Comparison of ENCODE assay signal across 24 cellular contexts in genomic region chr22:41664490-41664889, GRCh38. TPM values are rescaled to one million over a fixed set of nuclear protein-coding genes. Genes with fewer than 3 reads are reported as not detected.
DNase-seq lines count a peak whose midpoint lies in the region; ATAC-seq and TF ChIP-seq lines count a peak whose summit lies in the region.
"Had no signal": no experiment of that assay in that cellular context is flagged by ENCODE, and none has a peak within 500 bp of the region (broad histone marks: within the 10 kb centered on the region; RNA-seq: fewer than 3 reads in every experiment).

No MANE protein-coding gene starts in this region.

- no peaks in the 10 kb centered on the region for H4K20me1 ChIP-seq in H9 (ENCODE audit: control insufficient read depth, insufficient read depth, insufficient read length)

- no peak overlapping the region for H3K23ac ChIP-seq in H9 (ENCODE audit: insufficient read length, low read depth, low read length)

- no peaks in the 10 kb centered on the region for H3K23me2 ChIP-seq in H9 (ENCODE audit: insufficient read length, low read depth, low read length, poor library complexity, severe bottlenecking)

- no peak overlapping the region for H3K14ac ChIP-seq in H9 (ENCODE audit: insufficient read depth, low read length)

- H3K4me2 ChIP-seq in H9 (ENCODE audit: insufficient read depth, insufficient read length, low read length) = no peak overlapping the region
- H3K4me2 ChIP-seq: KMS-11 had no signal

- no peak overlapping the region for H3T11ph ChIP-seq in H9 (ENCODE audit: low read length)

- peak overlapping the region; percentile 31 to 86 for H3K27ac Mint-ChIP-seq in activated naive CD4-positive, alpha-beta T cell treated with anti-CD3 and anti-CD28 coated beads, Interleukin-2, amount 50 U/mL, for 72 hours
- H3K27ac Mint-ChIP-seq in T-helper 17 cell = peak overlapping the region; percentile 85
- peak overlapping the region; percentile 59 for H3K27ac Mint-ChIP-seq in stimulated activated naive B cell treated with anti-CD40 and anti-IgM and Interleukin-4, amounts not matched to agents 10 μg/mL and 1 μg/mL and 100 μg/mL, for 72 hours
- peak overlapping the region in 1 of 3 experiments; percentile 42; a peak in 2 of 7 replicates for H3K27ac Mint-ChIP-seq in H9
- H3K27ac Mint-ChIP-seq: CD8-positive, alpha-beta T cell had no signal

- no peak overlapping the region for H3K56ac ChIP-seq in H9 (ENCODE audit: insufficient read length, low read depth, low read length)

- H3K4me1 Mint-ChIP-seq in T-helper 17 cell = peaks cover 9% of the 10 kb centered on the region
- peaks cover 2 to 8% of the 10 kb centered on the region in 2 donors for H3K4me1 Mint-ChIP-seq in stimulated activated naive B cell treated with anti-CD40 and anti-IgM and Interleukin-4, amounts not matched to agents 10 μg/mL and 1 μg/mL and 100 μg/mL, for 72 hours
- H3K4me1 Mint-ChIP-seq in H9 = peaks cover 10 to 11% of the 10 kb centered on the region in 2 experiments

- H3K79me2 ChIP-seq in H9 (ENCODE audit: insufficient read depth, low read length) = no peaks in the 10 kb centered on the region

- H3K9me3 ChIP-seq in T-helper 17 cell (ENCODE audit: control insufficient read depth, low read length, poor library complexity, severe bottlenecking) (no peaks in the 10 kb centered on the region), H9 (ENCODE audit: control insufficient read depth, low read depth, low read length) (no peaks in the 10 kb centered on the region)
- H3K9me3 ChIP-seq: body of pancreas, gastroesophageal sphincter, right lobe of liver, SJSA1 had no signal

- no peak for DNase-seq in activated naive CD4-positive, alpha-beta T cell treated with anti-CD3 and anti-CD28 coated beads, Interleukin-2, amount 50 U/mL, for 72 hours (ENCODE audit: low spot score in 2 of 2)
- no peak for DNase-seq in activated naive CD4-positive, alpha-beta T cell (lab: John Stamatoyannopoulos, UW)
- no peak for DNase-seq in T-helper 17 cell
- no peak for DNase-seq in epithelial cell of prostate (ENCODE audit: low read depth, low spot score)
- no peak for DNase-seq in stimulated activated naive B cell treated with anti-CD40 and anti-IgM and Interleukin-4, amounts not matched to agents 10 μg/mL and 1 μg/mL and 100 μg/mL, for 72 hours
- DNase-seq in ureter (ENCODE audit: low spot score) = no peak
- no peak for DNase-seq in H9
- DNase-seq in NCI-H2196 (lab: John Stamatoyannopoulos, UW; ENCODE audit: unreplicated experiment) = no peak
- DNase-seq: activated naive CD4-positive, alpha-beta T cell treated with Interleukin-2 at 50 U/mL for 16 hours; body of pancreas; CD8-positive, alpha-beta T cell; dermis blood vessel endothelial cell; DMS79 treated with DMSO at 0.1 percent for 48 hours; erythroblast; left colon; NCI-H1092; NCI-H69; OCI-M1 had no signal

- no peak for ATAC-seq in activated naive CD4-positive, alpha-beta T cell treated with anti-CD3 and anti-CD28 coated beads, Interleukin-2, amount 50 U/mL, for 72 hours
- ATAC-seq in T-helper 17 cell = no peak
- no peak for ATAC-seq in stimulated activated naive B cell treated with anti-CD40 and anti-IgM and Interleukin-4, amounts not matched to agents 10 μg/mL and 1 μg/mL and 100 μg/mL, for 72 hours (replicated peaks)
- ATAC-seq: body of pancreas; CD8-positive, alpha-beta T cell; gastroesophageal sphincter; left colon; right lobe of liver had no signal

- H2BK120ac ChIP-seq in H9 (ENCODE audit: low read depth, low read length, poor library complexity, severe bottlenecking) = no peak overlapping the region

- no peak overlapping the region for H2AFZ ChIP-seq in H9 (ENCODE audit: low read length)

- no peak overlapping the region for H4K5ac ChIP-seq in H9 (ENCODE audit: insufficient read length, low read depth, low read length)

- no peaks in the 10 kb centered on the region for H3K9me3 Mint-ChIP-seq in activated naive CD4-positive, alpha-beta T cell treated with anti-CD3 and anti-CD28 coated beads, Interleukin-2, amount 50 U/mL, for 72 hours
- H3K9me3 Mint-ChIP-seq in stimulated activated naive B cell treated with anti-CD40 and anti-IgM and Interleukin-4, amounts not matched to agents 10 μg/mL and 1 μg/mL and 100 μg/mL, for 72 hours = no peaks in the 10 kb centered on the region
- no peaks in the 10 kb centered on the region for H3K9me3 Mint-ChIP-seq in H9
- H3K9me3 Mint-ChIP-seq: CD8-positive, alpha-beta T cell; stimulated activated naive CD8-positive, alpha-beta T cell treated with anti-CD3 and anti-CD28 coated beads, Interleukin-15, Interleukin-2, amounts not matched to agents 100 ng/mL and 50 ng/mL, for 24 hours; T-helper 2 cell treated with Interferon-gamma antibody and Interleukin-4, amounts not matched to agents 5 μg/mL and 100 μg/mL, for 36 hours had no signal

- TF ChIP-seq CTCF in H9 (conservative IDR thresholded peaks at IDR 0.05) = no peak

- H4K91ac ChIP-seq in H9 (ENCODE audit: insufficient read length, low read depth, low read length) = no peak overlapping the region

- H3K18ac ChIP-seq in H9 (ENCODE audit: insufficient read length, low read depth, low read length) = no peak overlapping the region

- H3K27ac ChIP-seq in epithelial cell of prostate (peak overlapping the region; percentile 65), H9 (ENCODE audit: insufficient read length, low read depth, low read length) (no peak overlapping the region)
- H3K27ac ChIP-seq: body of pancreas, gastroesophageal sphincter, KMS-11, right lobe of liver, SJSA1 had no signal

- no peak overlapping the region for H3K9ac ChIP-seq in H9 (ENCODE audit: extremely low read depth, insufficient read length, low read length)
- H3K9ac ChIP-seq: KMS-11 had no signal

- H3K4ac ChIP-seq in H9 (ENCODE audit: low read depth, low read length) = no peak overlapping the region

- H3K27me3 Mint-ChIP-seq in T-helper 17 cell (no peaks in the 10 kb centered on the region), H9 (ENCODE audit: low read depth) (no peaks in the 10 kb centered on the region)
- no peaks in the 10 kb centered on the region for H3K27me3 Mint-ChIP-seq in stimulated activated naive B cell treated with anti-CD40 and anti-IgM and Interleukin-4, amounts not matched to agents 10 μg/mL and 1 μg/mL and 100 μg/mL, for 72 hours
- H3K27me3 Mint-ChIP-seq: stimulated activated naive CD8-positive, alpha-beta T cell treated with anti-CD3 and anti-CD28 coated beads, Interleukin-15, Interleukin-2, amounts not matched to agents 100 ng/mL and 50 ng/mL, for 24 hours had no signal

- H3K27me3 ChIP-seq in H9 (ENCODE audit: insufficient read depth, low read length) = no peaks in the 10 kb centered on the region
- H3K27me3 ChIP-seq: body of pancreas, gastroesophageal sphincter, right lobe of liver, SJSA1 had no signal

- H3K79me1 ChIP-seq in H9 (ENCODE audit: insufficient read depth, low read depth, low read length, poor library complexity, severe bottlenecking) = no peaks in the 10 kb centered on the region

- peaks cover 11 to 16% of the 10 kb centered on the region in 2 donors for H3K36me3 Mint-ChIP-seq in activated naive CD4-positive, alpha-beta T cell treated with anti-CD3 and anti-CD28 coated beads, Interleukin-2, amount 50 U/mL, for 72 hours
- peaks cover 11% of the 10 kb centered on the region for H3K36me3 Mint-ChIP-seq in T-helper 17 cell (ENCODE audit: low read depth)
- peaks cover 39 to 47% of the 10 kb centered on the region in 2 donors for H3K36me3 Mint-ChIP-seq in stimulated activated naive B cell treated with anti-CD40 and anti-IgM and Interleukin-4, amounts not matched to agents 10 μg/mL and 1 μg/mL and 100 μg/mL, for 72 hours
- H3K36me3 Mint-ChIP-seq in H9 (ENCODE audit: insufficient read depth in 1 of 3, low read depth in 3 of 3) = peaks cover 23 to 54% (median 41%) of the 10 kb centered on the region in 3 experiments

- no peak overlapping the region for H2BK12ac ChIP-seq in H9 (ENCODE audit: insufficient read length, low read depth, low read length)

- H2BK20ac ChIP-seq in H9 (ENCODE audit: low read depth, low read length, poor library complexity, severe bottlenecking) = no peak overlapping the region

- H4K8ac ChIP-seq in H9 (replicated peaks; ENCODE audit: insufficient read length, low read depth, low read length) = no peak overlapping the region

- H2AK5ac ChIP-seq in H9 (ENCODE audit: insufficient read length, low read length) = no peak overlapping the region

- H3K4me3 Mint-ChIP-seq in T-helper 17 cell (no peak overlapping the region), H9 (no peak overlapping the region)
- H3K4me3 Mint-ChIP-seq in stimulated activated naive B cell treated with anti-CD40 and anti-IgM and Interleukin-4, amounts not matched to agents 10 μg/mL and 1 μg/mL and 100 μg/mL, for 72 hours = no peak overlapping the region
- H3K4me3 Mint-ChIP-seq: CD8-positive, alpha-beta T cell; stimulated activated naive CD8-positive, alpha-beta T cell treated with anti-CD3 and anti-CD28 coated beads, Interleukin-15, Interleukin-2, amounts not matched to agents 100 ng/mL and 50 ng/mL, for 24 hours; T-helper 2 cell treated with Interferon-gamma antibody and Interleukin-4, amounts not matched to agents 5 μg/mL and 100 μg/mL, for 36 hours had no signal

- no peaks in the 10 kb centered on the region for H3K4me1 ChIP-seq in H9 (ENCODE audit: insufficient read depth, low read length)

- no peak overlapping the region for H2BK5ac ChIP-seq in H9 (ENCODE audit: insufficient read length, low read length)

- no peak overlapping the region for H2BK15ac ChIP-seq in H9 (ENCODE audit: low read depth, low read length)

RNA-seq across cellular contexts. Expression of gene SNU13, which starts 24.2 kb away (rescaled TPM):
- 100 to 1,000 TPM; 193 to 235 TPM for total RNA-seq in activated naive CD4-positive, alpha-beta T cell treated with anti-CD3 and anti-CD28 coated beads, Interleukin-2, amount 50 U/mL, for 72 hours
- total RNA-seq in T-helper 17 cell (100 to 1,000 TPM; 120 to 148 TPM), ureter (180 TPM), H9 (2021) (203 and 204 TPM in 2 replicates)

RNA-seq across cellular contexts. Expression of gene MEI1, which starts 34.8 kb away (rescaled TPM):
- total RNA-seq in activated naive CD4-positive, alpha-beta T cell treated with anti-CD3 and anti-CD28 coated beads, Interleukin-2, amount 50 U/mL, for 72 hours = 10 to 100 TPM; 28.3 to 36.9 TPM
- total RNA-seq in T-helper 17 cell (10 to 100 TPM; 53.8 to 60.9 TPM), ureter (6.8 TPM), H9 (2021) (0.20 TPM in 1 of 2 replicates, not detected in the other)
- total RNA-seq: body of pancreas had no signal

RNA-seq across cellular contexts. Expression of gene XRCC6, which starts 43.4 kb away (rescaled TPM):
- total RNA-seq in activated naive CD4-positive, alpha-beta T cell treated with anti-CD3 and anti-CD28 coated beads, Interleukin-2, amount 50 U/mL, for 72 hours = 100 to 1,000 TPM; 283 to 423 TPM
- 100 to 1,000 TPM; 147 to 165 TPM for total RNA-seq in T-helper 17 cell
- total RNA-seq in ureter = 209 TPM
- total RNA-seq in H9 (2021) = 461 and 466 TPM in 2 replicates

RNA-seq across cellular contexts. Expression of gene DESI1, which starts 43.6 kb away (rescaled TPM):
- 10 to 100 TPM; 18.3 to 44.8 TPM for total RNA-seq in activated naive CD4-positive, alpha-beta T cell treated with anti-CD3 and anti-CD28 coated beads, Interleukin-2, amount 50 U/mL, for 72 hours
- total RNA-seq in T-helper 17 cell (10 to 100 TPM; 16.3 to 19.1 TPM), ureter (38.7 TPM), H9 (2021) (28.3 and 30.2 TPM in 2 replicates)
